ENCODE assay signal across 8 cellular contexts in the genomic region with DNA sequence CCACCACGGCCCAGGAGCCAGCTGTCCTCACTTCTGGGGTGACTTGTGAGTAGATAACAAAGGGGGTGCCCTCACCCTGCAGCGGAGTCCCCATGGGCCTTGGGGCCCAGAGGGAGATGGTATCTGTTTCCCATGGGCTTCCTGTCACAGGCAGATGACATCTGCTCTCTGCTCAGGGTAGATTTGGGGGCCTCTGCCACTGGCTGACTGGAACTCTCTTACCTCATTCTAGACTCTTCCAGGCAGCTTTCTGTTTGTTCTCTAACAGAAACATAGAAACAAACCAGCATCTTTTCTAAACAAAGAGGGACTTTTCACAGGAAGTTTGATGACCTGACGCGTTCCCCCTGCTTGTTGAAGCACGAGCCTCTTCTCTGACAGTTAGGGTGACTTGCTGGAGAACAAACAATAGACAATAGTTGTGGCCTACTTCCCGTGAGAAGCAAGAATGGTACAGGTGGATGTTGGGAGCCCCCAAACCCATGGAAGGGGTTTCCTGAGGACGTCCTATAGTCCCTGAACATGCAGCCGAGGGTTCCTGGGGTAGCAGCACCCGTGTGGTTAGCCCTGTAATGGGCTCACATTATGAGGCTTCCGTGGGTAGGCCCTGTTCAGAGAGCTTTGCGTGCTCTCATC.
DNase-seq lines count a peak whose midpoint lies in the region; ATAC-seq and TF ChIP-seq lines count a peak whose summit lies in the region.

No MANE protein-coding gene starts in this region.

- H3K27ac Mint-ChIP-seq in activated CD8-positive, alpha-beta T cell treated with anti-CD3 and anti-CD28 coated beads for 36 hours, result peak overlapping the region; percentile 91

- no peak for TF ChIP-seq CTCF in activated CD8-positive, alpha-beta T cell treated with anti-CD3 and anti-CD28 coated beads for 36 hours (IDR thresholded peaks at IDR 0.05)

- POLR2A ChIA-PET in activated CD8-positive, alpha-beta T cell treated with anti-CD3 and anti-CD28 coated beads for 36 hours (lab: Charles Lee), result interaction anchor here (0.7 to 2.4 kb wide), 10 partner anchors 9 to 149 kb away, joined by 3 to 16 read pairs (median 3); no protein-coding TSS in a partner anchor

- peak; percentile 77 for DNase-seq in activated CD8-positive, alpha-beta T cell treated with anti-CD3 and anti-CD28 coated beads for 36 hours
- peak; percentile 59 for DNase-seq in germinal center (ENCODE audit: low spot score)
- DNase-seq in stimulated activated CD8-positive, alpha-beta memory T cell treated with anti-CD3 and anti-CD28 coated beads, Interleukin-7, amount 100 ng/mL, for 1 hour (ENCODE audit: low read depth in 2 of 2), result peak; percentile 26 to 34
- no peak for DNase-seq in amygdala (lab: John Stamatoyannopoulos, UW)
- DNase-seq in hepatic stellate cell (ENCODE audit: low spot score), result no peak
- DNase-seq in NCI-H524 (lab: John Stamatoyannopoulos, UW), result no peak

- H3K4me1 Mint-ChIP-seq in activated CD8-positive, alpha-beta T cell treated with anti-CD3 and anti-CD28 coated beads for 36 hours (ENCODE audit: low read depth), result peaks cover 45% of the 10 kb centered on the region

- CTCF ChIA-PET in activated CD8-positive, alpha-beta T cell treated with anti-CD3 and anti-CD28 coated beads for 36 hours (lab: Charles Lee), result interaction anchor here (0.9 to 1.6 kb wide), 5 partner anchors 33 to 62 kb away, joined by 3 to 8 read pairs (median 4); no protein-coding TSS in a partner anchor

- no peaks in the 10 kb centered on the region for H3K27me3 Mint-ChIP-seq in activated CD8-positive, alpha-beta T cell treated with anti-CD3 and anti-CD28 coated beads for 36 hours

- ATAC-seq in GM18870 (IDR thresholded peaks at IDR 0.05; ENCODE audit: unreplicated experiment), result peak; percentile 85
- ATAC-seq in HG03045 (IDR thresholded peaks at IDR 0.05; ENCODE audit: unreplicated experiment), result peak; percentile 72
- ATAC-seq in activated CD8-positive, alpha-beta T cell treated with anti-CD3 and anti-CD28 coated beads for 36 hours, result peak; percentile 88

- peak overlapping the region; percentile 40 for H3K4me3 Mint-ChIP-seq in activated CD8-positive, alpha-beta T cell treated with anti-CD3 and anti-CD28 coated beads for 36 hours

- intact Hi-C loops in activated CD8-positive, alpha-beta T cell treated with anti-CD3 and anti-CD28 coated beads for 36 hours (cut with micrococcal nuclease), result no loop called here

- no peaks in the 10 kb centered on the region for H3K9me3 Mint-ChIP-seq in activated CD8-positive, alpha-beta T cell treated with anti-CD3 and anti-CD28 coated beads for 36 hours

- H3K36me3 Mint-ChIP-seq in activated CD8-positive, alpha-beta T cell treated with anti-CD3 and anti-CD28 coated beads for 36 hours (ENCODE audit: low read depth), result peaks cover 7% of the 10 kb centered on the region

Comparison
In these comparisons a context has a peak if more than half of its experiments do, and no peak if none do; other contexts are left out.
1. DNase-seq: peak in activated CD8-positive, alpha-beta T cell treated with anti-CD3 and anti-CD28 coated beads for 36 hours (single experiment), germinal center (single experiment) and stimulated activated CD8-positive, alpha-beta memory T cell treated with anti-CD3 and anti-CD28 coated beads, Interleukin-7, amount 100 ng/mL, for 1 hour (2 of 2); none in amygdala (0 of 56), hepatic stellate cell (single experiment) and NCI-H524 (0 of 2).
2. Peak in every context shown above with its lines, with median percentiles within 50 percentile points of each other: ATAC-seq.